In genomic region chr5:10307206-10308148, GRCh38 we compare ENCODE assay signal across 8 cellular contexts. TPM values are rescaled to one million over a fixed set of nuclear protein-coding genes. Genes with fewer than 3 reads are reported as not detected.
DNase-seq lines count a peak whose midpoint lies in the region; ATAC-seq and TF ChIP-seq lines count a peak whose summit lies in the region.

TSS of gene CMBL (minus strand) at chr5:10307902. CDS start at chr5:10290762, 17,140 bp downstream.

- ATAC-seq in GM19043 (IDR thresholded peaks at IDR 0.05; ENCODE audit: low read depth, unreplicated experiment) (peak; percentile 67), HG03196 (IDR thresholded peaks at IDR 0.05; ENCODE audit: unreplicated experiment) (peak; percentile 81)

- H3K9me3 ChIP-seq in cardiac muscle cell (ENCODE audit: low read depth): no peaks in the 10 kb centered on the region

- H3K27me3 Mint-ChIP-seq in activated naive CD8-positive, alpha-beta T cell: peaks cover 8% of the 10 kb centered on the region

- peak within 1 kb of the TSS; percentile 88 for H3K4me3 Mint-ChIP-seq in activated naive CD8-positive, alpha-beta T cell

- no peaks in the 10 kb centered on the region for H3K9me3 Mint-ChIP-seq in activated naive CD8-positive, alpha-beta T cell (ENCODE audit: low read depth)

- DNase-seq in CMK (ENCODE audit: low read depth) (peak; percentile 87), NCI-H69 (lab: John Stamatoyannopoulos, UW) (peak; percentile 96), cardiac muscle cell (ENCODE audit: low read depth in 1 of 2, low spot score in 1 of 2) (peak; percentile 37 to 72), occipital lobe (lab: John Stamatoyannopoulos, UW) (peak; percentile 72), GDM1 (lab: John Stamatoyannopoulos, UW) (no peak)

- no peak for TF ChIP-seq CTCF in cardiac muscle cell (IDR thresholded peaks at IDR 0.05; ENCODE audit: low read depth, low read length)

- peaks cover 5% of the 10 kb centered on the region for H3K4me1 Mint-ChIP-seq in activated naive CD8-positive, alpha-beta T cell (ENCODE audit: low read depth)

- H3K27ac ChIP-seq in cardiac muscle cell: no peak within 1 kb of the TSS

- peak within 1 kb of the TSS; percentile 19 for H3K27ac Mint-ChIP-seq in activated naive CD8-positive, alpha-beta T cell

- peaks cover 2% of the 10 kb centered on the region for H3K36me3 Mint-ChIP-seq in activated naive CD8-positive, alpha-beta T cell

- no peaks in the 10 kb centered on the region for H3K36me3 ChIP-seq in cardiac muscle cell

- H3K4me1 ChIP-seq in cardiac muscle cell (ENCODE audit: low read depth): no peaks in the 10 kb centered on the region

- H3K4me3 ChIP-seq in cardiac muscle cell: peak within 1 kb of the TSS; percentile 8

- H3K27me3 ChIP-seq in cardiac muscle cell: peaks cover 4% of the 10 kb centered on the region

RNA-seq across cellular contexts. Expression of gene CMBL, which starts in this region (rescaled TPM):
- 1.3 TPM in 2 replicates for total RNA-seq in cardiac muscle cell
- polyA plus RNA-seq in cardiac muscle cell: 3.9 and 10.9 TPM in 2 replicates
- total RNA-seq in occipital lobe: 3.9 TPM
